ENCODE assay signal across 11 cellular contexts in the genomic region with DNA sequence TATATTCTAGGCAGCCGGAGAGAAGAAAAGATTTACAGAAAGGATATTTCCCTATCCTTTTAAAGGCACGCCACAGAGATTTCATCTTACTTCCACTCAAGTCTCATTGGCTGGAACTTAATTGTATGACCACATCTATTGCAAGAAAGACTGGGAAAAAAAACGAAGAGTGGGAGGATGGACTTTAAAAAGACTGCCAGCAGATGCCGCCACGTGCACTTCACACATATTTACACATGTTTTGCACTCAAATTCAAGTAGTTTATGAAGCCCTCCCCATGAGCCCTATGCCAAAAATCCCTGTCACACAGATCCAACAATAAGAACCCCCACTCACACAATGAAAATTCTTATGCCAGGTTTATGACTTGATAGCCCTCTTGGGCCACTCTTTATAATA.
DNase-seq lines count a peak whose midpoint lies in the region; ATAC-seq, FAIRE-seq and TF ChIP-seq lines count a peak whose summit lies in the region.
"Had no signal": no experiment of that assay in that cellular context is flagged by ENCODE, and none has a peak within 500 bp of the region (broad histone marks: within the 10 kb centered on the region; RNA-seq: fewer than 3 reads in every experiment).

No MANE protein-coding gene starts in this region.

- H3K79me2 ChIP-seq in Karpas-422 (ENCODE audit: low read length): no peaks in the 10 kb centered on the region

- TF ChIP-seq CTCF in D721Med (IDR thresholded peaks at IDR 0.05; ENCODE audit: insufficient read depth, missing control alignments) (peak; percentile 52), VCaP (conservative IDR thresholded peaks at IDR 0.05) (peak; percentile 81), dorsolateral prefrontal cortex (IDR thresholded peaks at IDR 0.05 in 54 of 56, conservative IDR thresholded peaks at IDR 0.05 in 2 of 56; ENCODE audit: low read depth in 1 of 56, partially characterized antibody in 56 of 56) (no peak)

- FAIRE-seq in D721Med (lab: Jason Lieb, UNC): no peak
- FAIRE-seq: pancreas had no signal

- H3K9me3 ChIP-seq in Karpas-422 (ENCODE audit: low read length): peaks cover 4% of the 10 kb centered on the region; the same call in 1 of the 2 replicates
- H3K9me3 ChIP-seq: pancreas had no signal

- H4K20me1 ChIP-seq in Karpas-422 (ENCODE audit: insufficient read depth, low read depth, low read length): no peaks in the 10 kb centered on the region

- DNase-seq in D721Med (ENCODE audit: insufficient read length, low spot score) (no peak), KBM-7 (peak; percentile 42), iris pigment epithelial cell (ENCODE audit: low read depth) (peak; percentile 18), Karpas-422 (no peak), dorsolateral prefrontal cortex (no peak), substantia nigra (lab: John Stamatoyannopoulos, UW) (no peak)
- DNase-seq: DND-41, NCI-H1105, pancreas had no signal

- H3K4me2 ChIP-seq in Karpas-422 (ENCODE audit: low read depth, low read length, poor library complexity, severe bottlenecking): no peak overlapping the region

- intact Hi-C loops in dorsolateral prefrontal cortex (cut with DNase I): no loop called here

- H3K9me2 ChIP-seq in Karpas-422 (replicated peaks; ENCODE audit: insufficient read depth, low read length): no peaks in the 10 kb centered on the region

- no peaks in the 10 kb centered on the region for H3K36me3 ChIP-seq in Karpas-422 (ENCODE audit: insufficient read depth, low read length)
- H3K36me3 ChIP-seq: pancreas had no signal

- in situ Hi-C loops in KBM-7 (cut with MboI; ENCODE audit: low pct_unique_long_range_greater_than_20kb, low sequenced_read_pairs): no loop called here

- H3K27ac ChIP-seq in VCaP (no peak overlapping the region), Karpas-422 (ENCODE audit: low read length) (no peak overlapping the region), dorsolateral prefrontal cortex (no peak overlapping the region), substantia nigra (ENCODE audit: low read depth, low read length, poor library complexity, severe bottlenecking) (no peak overlapping the region)
- H3K27ac ChIP-seq: pancreas had no signal

- no peak for ATAC-seq in GM18517 (IDR thresholded peaks at IDR 0.05; ENCODE audit: unreplicated experiment)

- no peak overlapping the region for H3K9ac ChIP-seq in Karpas-422 (ENCODE audit: low read length)

- no peaks in the 10 kb centered on the region for H3K4me1 ChIP-seq in Karpas-422 (ENCODE audit: low read length)
- H3K4me1 ChIP-seq: pancreas had no signal

- H3K4me3 ChIP-seq in Karpas-422 (ENCODE audit: low read length): no peak overlapping the region
- H3K4me3 ChIP-seq in dorsolateral prefrontal cortex: no peak overlapping the region
- H3K4me3 ChIP-seq: pancreas had no signal

- no peaks in the 10 kb centered on the region for H3K27me3 ChIP-seq in Karpas-422 (ENCODE audit: low read length)
- H3K27me3 ChIP-seq in dorsolateral prefrontal cortex: no peaks in the 10 kb centered on the region
- H3K27me3 ChIP-seq: pancreas had no signal

- H2AFZ ChIP-seq in Karpas-422 (ENCODE audit: low read length): no peak overlapping the region

Comparison
In these comparisons a context has a peak if more than half of its experiments do, and no peak if none do; other contexts are left out.
1. DNase-seq: peak in KBM-7 (single experiment) and iris pigment epithelial cell (single experiment); none in D721Med (single experiment), Karpas-422 (single experiment), dorsolateral prefrontal cortex (0 of 10) and substantia nigra (0 of 49).
2. CTCF ChIP-seq: peak in D721Med (single experiment) and VCaP (single experiment); none in dorsolateral prefrontal cortex (0 of 56).